8 cellular contexts compared by ENCODE assay signal in the genomic region with DNA sequence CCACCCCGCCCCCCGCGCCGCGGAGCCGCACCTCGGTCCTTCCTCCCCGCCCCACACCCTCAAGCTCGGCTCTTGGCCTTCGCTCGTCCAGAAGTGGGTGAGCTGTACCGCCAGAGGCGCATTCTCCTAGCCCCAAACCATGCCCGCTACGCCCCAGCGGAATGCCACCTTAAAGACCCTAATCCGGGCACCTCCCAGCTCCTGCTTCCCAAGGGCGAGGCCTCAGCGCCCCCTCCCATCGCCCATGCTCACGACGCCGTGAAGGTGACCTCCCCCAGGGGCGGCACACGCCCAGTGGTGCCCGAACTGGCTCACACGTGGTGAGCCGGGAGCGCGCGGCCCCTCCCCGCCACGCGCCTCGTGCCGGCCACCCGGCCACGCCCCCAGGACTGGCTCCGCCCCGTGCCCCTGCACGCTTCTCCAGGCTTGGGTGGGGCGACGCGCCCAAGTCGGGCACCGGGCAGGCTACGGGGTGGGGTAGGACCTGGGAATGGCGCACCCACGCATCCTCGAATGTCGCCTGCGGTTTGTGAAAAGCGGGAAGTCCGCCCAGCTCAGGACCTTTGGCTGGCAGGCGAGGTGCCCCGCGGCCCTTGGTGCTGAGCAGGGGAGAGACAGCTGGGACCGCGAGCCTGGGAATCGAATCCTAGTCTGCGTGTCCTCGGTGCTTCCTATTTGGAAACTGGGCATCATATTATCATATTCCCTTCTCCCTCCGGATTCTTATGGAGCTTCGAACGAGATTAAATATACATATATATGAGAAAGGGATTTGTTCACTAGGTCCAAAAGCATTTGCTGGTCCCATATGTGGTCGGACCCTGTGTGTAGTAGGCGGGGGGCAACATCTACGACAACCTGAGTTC. TPM values are rescaled to one million over a fixed set of nuclear protein-coding genes. Genes with fewer than 3 reads are reported as not detected.
A peak's percentile ranks its signal among the peaks of the same experiment; 100 is the strongest.
DNase-seq lines count a peak whose midpoint lies in the region; ATAC-seq and TF ChIP-seq lines count a peak whose summit lies in the region.

No MANE protein-coding gene starts in this region.

- peak overlapping the region; percentile 73 for H3K4me2 ChIP-seq in OCI-LY1 (ENCODE audit: low read length)

- no peaks in the 10 kb centered on the region for H3K27me3 ChIP-seq in HUES6 (ENCODE audit: control insufficient read depth, insufficient read depth, low read length)
- no peaks in the 10 kb centered on the region for H3K27me3 ChIP-seq in OCI-LY1 (ENCODE audit: insufficient read depth, low read length)

- H2AFZ ChIP-seq in OCI-LY1 (ENCODE audit: low read length): no peak overlapping the region

- peak overlapping the region; percentile 89 for H3K4me3 ChIP-seq in HUES6 (ENCODE audit: low read depth, low read length)
- H3K4me3 ChIP-seq in OCI-LY1 (ENCODE audit: low read depth, low read length, poor library complexity, severe bottlenecking): peak overlapping the region; percentile 81
- H3K4me3 ChIP-seq in epithelial cell of esophagus (ENCODE audit: low read length): peak overlapping the region; percentile 64
- peak overlapping the region; percentile 17 for H3K4me3 ChIP-seq in mucosa of descending colon

- ATAC-seq in GM21423 (IDR thresholded peaks at IDR 0.05; ENCODE audit: unreplicated experiment): peak; percentile 51
- ATAC-seq in mucosa of descending colon: peak; percentile 87

- DNase-seq in DMS 273 (lab: John Stamatoyannopoulos, UW; ENCODE audit: unreplicated experiment): peak; percentile 98
- DNase-seq in activated T-cell treated with anti-CD3 and anti-CD28 coated beads for 1 hour (ENCODE audit: low read depth): peak; percentile 86
- peak; percentile 90 for DNase-seq in epithelial cell of esophagus (ENCODE audit: low read depth)
- DNase-seq in mucosa of descending colon: peak; percentile 96 to 98 (median 97)
- DNase-seq in stimulated activated CD8-positive, alpha-beta memory T cell treated with anti-CD3 and anti-CD28 coated beads, Interleukin-4, amount 100 ng/mL, for 1 hour (ENCODE audit: low read depth in 2 of 2, low spot score in 1 of 2): peak; percentile 80 to 82

- H3K36me3 ChIP-seq in HUES6 (ENCODE audit: control insufficient read depth, insufficient read depth, low read length) (peaks cover 9% of the 10 kb centered on the region), OCI-LY1 (ENCODE audit: insufficient read depth, low read length) (no peaks in the 10 kb centered on the region), mucosa of descending colon (ENCODE audit: low read depth) (no peaks in the 10 kb centered on the region)

- H3K9ac ChIP-seq in HUES6 (ENCODE audit: low read length): peak overlapping the region; percentile 69
- H3K9ac ChIP-seq in OCI-LY1 (ENCODE audit: low read length): peak overlapping the region; percentile 88

- intact Hi-C loops in mucosa of descending colon (cut with DNase I, micrococcal nuclease): no loop called here

- H3K4me1 ChIP-seq in HUES6 (ENCODE audit: control insufficient read depth, insufficient read depth, low read length) (peaks cover 31% of the 10 kb centered on the region), OCI-LY1 (ENCODE audit: insufficient read depth, low read length, severe bottlenecking) (peaks cover 26% of the 10 kb centered on the region), mucosa of descending colon (ENCODE audit: low read depth) (peaks cover 25% of the 10 kb centered on the region)

- no peaks in the 10 kb centered on the region for H4K20me1 ChIP-seq in OCI-LY1 (ENCODE audit: insufficient read depth, low read length)

- peak; percentile 36; the same call in 1 of the 2 replicates for TF ChIP-seq CTCF in OCI-LY1 (IDR thresholded peaks at IDR 0.05; ENCODE audit: low read length)
- TF ChIP-seq CTCF in epithelial cell of esophagus (IDR thresholded peaks at IDR 0.05; ENCODE audit: insufficient read depth, low read depth, low read length, missing control alignments): peak; percentile 22
- no peak for TF ChIP-seq CTCF in mucosa of descending colon (IDR thresholded peaks at IDR 0.05)

- H3F3A ChIP-seq in OCI-LY1 (ENCODE audit: insufficient read depth, low read length): no peaks in the 10 kb centered on the region

- no peaks in the 10 kb centered on the region for H3K79me2 ChIP-seq in OCI-LY1 (ENCODE audit: insufficient read depth, low read length)

- H3K9me3 ChIP-seq in HUES6 (ENCODE audit: control insufficient read depth, insufficient read depth, low read depth, low read length): no peaks in the 10 kb centered on the region
- no peaks in the 10 kb centered on the region for H3K9me3 ChIP-seq in OCI-LY1 (ENCODE audit: low read length)
- H3K9me3 ChIP-seq in mucosa of descending colon: no peaks in the 10 kb centered on the region

- H3K9me2 ChIP-seq in OCI-LY1 (ENCODE audit: low read depth, low read length): no peaks in the 10 kb centered on the region

- peak overlapping the region; percentile 57; the same call in 1 of the 2 replicates for H3K27ac ChIP-seq in HUES6 (ENCODE audit: low read depth, low read length)
- peak overlapping the region; percentile 95 for H3K27ac ChIP-seq in OCI-LY1 (ENCODE audit: low read depth, low read length, poor library complexity, severe bottlenecking)

RNA-seq across cellular contexts. Expression of a gene that starts 0.9 kb away (rescaled TPM):
- total RNA-seq in mucosa of descending colon: 10 to 100 TPM in 1 of 3 donors, 1 to 10 TPM in 2; 3.9 to 24.0 (median 4.5) TPM

RNA-seq across cellular contexts. Expression of a gene that starts 22.5 kb away (rescaled TPM):
- 10 to 100 TPM in 2 of 3 donors, 1 to 10 TPM in 1; 8.7 to 21.1 (median 13.1) TPM for total RNA-seq in mucosa of descending colon

RNA-seq across cellular contexts. Expression of a gene that starts 27.0 kb away (rescaled TPM):
- 10 to 100 TPM; 12.0 to 18.7 (median 12.6) TPM for total RNA-seq in mucosa of descending colon

RNA-seq across cellular contexts. Expression of a gene that starts 33.9 kb away (rescaled TPM):
- total RNA-seq in mucosa of descending colon: 10 to 100 TPM in 2 of 3 donors, 1 to 10 TPM in 1; 6.8 to 12.1 (median 11.3) TPM

RNA-seq across cellular contexts. Expression of a gene that starts 56.1 kb away (rescaled TPM):
- 1 to 10 TPM; 1.4 to 7.4 (median 3.4) TPM for total RNA-seq in mucosa of descending colon

Comparison
In these comparisons a context has a peak if more than half of its experiments do, and no peak if none do; other contexts are left out.
1. Peak in every context shown above with its lines: DNase-seq, ATAC-seq, H3K4me3 ChIP-seq and H3K27ac ChIP-seq.
2. H3K4me3 ChIP-seq: peak in every context shown above with its lines; median percentile 89 in HUES6; 81 in OCI-LY1; 64 in epithelial cell of esophagus; 17 in mucosa of descending colon.